ENCODE assay signal across 17 cellular contexts in genomic region chr4:85445058-85445639, GRCh38. TPM values are rescaled to one million over a fixed set of nuclear protein-coding genes. Genes with fewer than 3 reads are reported as not detected.
"Had no signal": no experiment of that assay in that cellular context is flagged by ENCODE, and none has a peak within 500 bp of the region (broad histone marks: within the 10 kb centered on the region; RNA-seq: fewer than 3 reads in every experiment).

No MANE protein-coding gene starts in this region.

- DNase-seq: activated CD4-positive, alpha-beta T cell treated with anti-CD3 and anti-CD28 coated beads for 36 hours; activated CD8-positive, alpha-beta memory T cell treated with anti-CD3 and anti-CD28 coated beads, Interleukin-2, amount 50 U/mL, for 4 hours; activated CD8-positive, alpha-beta T cell treated with anti-CD3 and anti-CD28 coated beads for 36 hours; activated naive CD4-positive, alpha-beta T cell; central memory CD4-positive, alpha-beta T cell; effector memory CD8-positive, alpha-beta T cell; heart right ventricle; naive thymus-derived CD4-positive, alpha-beta T cell; right cardiac atrium; T-cell; transverse colon; WERI-Rb-1 had no signal

- H3K36me3 ChIP-seq: ascending aorta, heart right ventricle, neutrophil, transverse colon, WERI-Rb-1 had no signal

- H3K4me3 ChIP-seq: ascending aorta, heart right ventricle, smooth muscle cell, transverse colon had no signal

- H3K9me3 Mint-ChIP-seq: activated CD8-positive, alpha-beta T cell treated with anti-CD3 and anti-CD28 coated beads for 36 hours; dendritic cell treated with granulocyte-macrophage colony-stimulating factor and Interleukin-4, amounts not matched to agents 40 ng/mL and 50 ng/mL, for 4 days; T-cell had no signal

- H3K4me1 Mint-ChIP-seq: activated CD4-positive, alpha-beta T cell treated with anti-CD3 and anti-CD28 coated beads for 36 hours; naive thymus-derived CD4-positive, alpha-beta T cell; T-cell had no signal

- ATAC-seq: activated CD4-positive, alpha-beta T cell treated with anti-CD3 and anti-CD28 coated beads for 36 hours; activated CD8-positive, alpha-beta T cell treated with anti-CD3 and anti-CD28 coated beads for 36 hours; effector memory CD8-positive, alpha-beta T cell; naive thymus-derived CD4-positive, alpha-beta T cell; T-cell had no signal

- H3K27ac Mint-ChIP-seq: activated CD4-positive, alpha-beta T cell treated with anti-CD3 and anti-CD28 coated beads for 36 hours; activated CD8-positive, alpha-beta T cell treated with anti-CD3 and anti-CD28 coated beads for 36 hours; dendritic cell treated with granulocyte-macrophage colony-stimulating factor and Interleukin-4, amounts not matched to agents 40 ng/mL and 50 ng/mL, for 4 days; effector memory CD8-positive, alpha-beta T cell; naive thymus-derived CD4-positive, alpha-beta T cell; T-cell had no signal

- H3K4me2 ChIP-seq: smooth muscle cell had no signal

- H3K27me3 Mint-ChIP-seq: activated CD4-positive, alpha-beta T cell treated with anti-CD3 and anti-CD28 coated beads for 36 hours; activated CD8-positive, alpha-beta T cell treated with anti-CD3 and anti-CD28 coated beads for 36 hours; effector memory CD8-positive, alpha-beta T cell; naive thymus-derived CD4-positive, alpha-beta T cell; T-cell had no signal

- H3K36me3 Mint-ChIP-seq: naive thymus-derived CD4-positive, alpha-beta T cell; T-cell had no signal

- H3K9me3 ChIP-seq: ascending aorta, heart right ventricle, neutrophil, transverse colon had no signal

- H3K27me3 ChIP-seq: ascending aorta, heart right ventricle, neutrophil, transverse colon had no signal

- H3K4me1 ChIP-seq: ascending aorta, transverse colon had no signal

- H3K27ac ChIP-seq: ascending aorta, epithelial cell of prostate, neutrophil, transverse colon, WERI-Rb-1 had no signal

- H3K4me3 Mint-ChIP-seq: activated CD4-positive, alpha-beta T cell treated with anti-CD3 and anti-CD28 coated beads for 36 hours; activated CD8-positive, alpha-beta T cell treated with anti-CD3 and anti-CD28 coated beads for 36 hours; dendritic cell treated with granulocyte-macrophage colony-stimulating factor and Interleukin-4, amounts not matched to agents 40 ng/mL and 50 ng/mL, for 4 days; effector memory CD8-positive, alpha-beta T cell; naive thymus-derived CD4-positive, alpha-beta T cell; T-cell had no signal

RNA-seq across cellular contexts. Expression of gene ARHGAP24, which starts 29.8 kb away (rescaled TPM):
- total RNA-seq: activated CD4-positive, alpha-beta T cell treated with anti-CD3 and anti-CD28 coated beads for 36 hours had no signal
- polyA plus RNA-seq: naive thymus-derived CD4-positive, alpha-beta T cell had no signal
